Comparison of ENCODE assay signal across 16 cellular contexts in genomic region chr11:117203069-117203407, GRCh38. TPM values are rescaled to one million over a fixed set of nuclear protein-coding genes. Genes with fewer than 3 reads are reported as not detected.
A peak's percentile ranks its signal among the peaks of the same experiment; 100 is the strongest.
DNase-seq lines count a peak whose midpoint lies in the region; ATAC-seq and TF ChIP-seq lines count a peak whose summit lies in the region.
"Had no signal": no experiment of that assay in that cellular context is flagged by ENCODE, and none has a peak within 500 bp of the region (broad histone marks: within the 10 kb centered on the region; RNA-seq: fewer than 3 reads in every experiment).

No MANE protein-coding gene starts in this region.

- no peaks in the 10 kb centered on the region; the same call in 1 of the 2 replicates for H3K9me3 ChIP-seq in AG04450 (ENCODE audit: control insufficient read depth, insufficient read depth, low read length)
- H3K9me3 ChIP-seq in HUES64 (ENCODE audit: insufficient read depth, low read depth, low read length): no peaks in the 10 kb centered on the region
- no peaks in the 10 kb centered on the region for H3K9me3 ChIP-seq in fibroblast of lung (ENCODE audit: control insufficient read depth, insufficient read depth, low read depth, low read length)

- WGBS in HUES64: 96% methylated on average over 10 of the region's 10 CpGs

- H3K27me3 ChIP-seq in AG04450 (ENCODE audit: control insufficient read depth, insufficient read depth, low read length): no peaks in the 10 kb centered on the region
- H3K27me3 ChIP-seq in HUES64 (ENCODE audit: insufficient read depth, low read length): no peaks in the 10 kb centered on the region
- H3K27me3 ChIP-seq in fibroblast of lung (ENCODE audit: control insufficient read depth, insufficient read depth, low read length): no peaks in the 10 kb centered on the region
- H3K27me3 ChIP-seq in rectal smooth muscle tissue (ENCODE audit: control insufficient read depth, insufficient read depth, low read length): no peaks in the 10 kb centered on the region

- H3K9ac ChIP-seq in HUES64 (ENCODE audit: low read depth, low read length) (no peak overlapping the region), fibroblast of lung (ENCODE audit: insufficient read depth, low read length) (no peak overlapping the region), rectal smooth muscle tissue (ENCODE audit: low read length) (peak overlapping the region; percentile 38)

- peaks cover 48% of the 10 kb centered on the region for H3K79me2 ChIP-seq in fibroblast of lung (ENCODE audit: control insufficient read depth, insufficient read depth, low read length)

- no peak for TF ChIP-seq CTCF in AG04450 (IDR thresholded peaks at IDR 0.05; ENCODE audit: low read depth, low read length)
- no peak for TF ChIP-seq CTCF in fibroblast of lung (conservative IDR thresholded peaks at IDR 0.05 in 1 of 2, IDR thresholded peaks at IDR 0.05 in 1 of 2; ENCODE audit: low read depth in 1 of 2, low read length in 2 of 2)

- no peak for ATAC-seq in GM18868 (IDR thresholded peaks at IDR 0.05; ENCODE audit: unreplicated experiment)

- POLR2A ChIA-PET in AG04450 (lab: Yijun Ruan, JAX): interaction anchor here (1.0 to 1.8 kb wide), 2 partner anchors 21 to 24 kb away, joined by 4 read pairs; partner anchors contain the start of gene SIDT2

- H3K27ac ChIP-seq in AG04450 (ENCODE audit: low read depth, low read length): peak overlapping the region; percentile 52
- H3K27ac ChIP-seq in HUES64 (ENCODE audit: low read depth, low read length): no peak overlapping the region
- no peak overlapping the region for H3K27ac ChIP-seq in fibroblast of lung (ENCODE audit: insufficient read depth, low read length)
- H3K27ac ChIP-seq in rectal smooth muscle tissue (ENCODE audit: low read depth, low read length): peak overlapping the region; percentile 99
- H3K27ac ChIP-seq: VCaP had no signal

- H3K4me2 ChIP-seq in fibroblast of lung (ENCODE audit: extremely low read depth, insufficient read depth, low read length): peak overlapping the region; percentile 30

- peaks cover 18% of the 10 kb centered on the region for H3K4me1 ChIP-seq in HUES64 (ENCODE audit: insufficient read depth, low read length)
- H3K4me1 ChIP-seq in fibroblast of lung (ENCODE audit: control insufficient read depth, extremely low read depth, insufficient read depth, low read length): peaks cover 40% of the 10 kb centered on the region
- peaks cover 40% of the 10 kb centered on the region for H3K4me1 ChIP-seq in rectal smooth muscle tissue (ENCODE audit: control insufficient read depth, insufficient read depth, low read length)

- CTCF ChIA-PET in AG04450 (lab: Charles Lee): interaction anchor here (3.4 kb wide), 1 partner anchor 24 kb away, joined by 9 read pairs; no protein-coding TSS in a partner anchor

- H3K4me3 ChIP-seq in AG04450 (ENCODE audit: low read depth, low read length) (peak overlapping the region; percentile 88), HUES64 (ENCODE audit: low read length) (peak overlapping the region; percentile 54; the same call in 1 of the 2 replicates), fibroblast of lung (replicated peaks in 1 of 4; ENCODE audit: control extremely low read depth in 1 of 4, insufficient read depth in 1 of 4, low read depth in 3 of 4, low read length in 4 of 4) (peak overlapping the region in 2 of 4 experiments; percentile 19 to 76), rectal smooth muscle tissue (ENCODE audit: low read length) (peak overlapping the region; percentile 86)

- H3K36me3 ChIP-seq in HUES64 (ENCODE audit: insufficient read depth, low read length): peaks cover 37% of the 10 kb centered on the region
- H3K36me3 ChIP-seq in fibroblast of lung (ENCODE audit: control insufficient read depth, insufficient read depth, low read length): peaks cover 20% of the 10 kb centered on the region
- peaks cover 48% of the 10 kb centered on the region for H3K36me3 ChIP-seq in rectal smooth muscle tissue (ENCODE audit: control insufficient read depth, insufficient read depth, low read length)

- no peak overlapping the region for H2AFZ ChIP-seq in fibroblast of lung (ENCODE audit: low read length)

- DNase-seq in AG04450 (ENCODE audit: low read depth, low spot score) (no peak), fibroblast of lung (ENCODE audit: low read depth in 2 of 2) (no peak), islet precursor cell (no peak)
- no peak for DNase-seq in stimulated activated naive CD4-positive, alpha-beta T cell treated with Interleukin-2 at 50 U/mL for 16 hours (lab: John Stamatoyannopoulos, UW)
- no peak for DNase-seq in stimulated activated CD4-positive, alpha-beta T cell treated with anti-CD3 and anti-CD28 coated beads, Interleukin-12 subunit alpha, Interleukin-12 subunit beta, amount 100 ng/mL, for 4 hours
- DNase-seq: activated T-cell treated with anti-CD3 and anti-CD28 coated beads, Interleukin-2, amount 50 U/mL, for 1 hour; C1 segment of cervical spinal cord; KG1; NCI-H146; NCI-H774; SHP77 treated with DMSO at 0.1 percent for 48 hours; stimulated activated CD8-positive, alpha-beta memory T cell treated with anti-CD3 and anti-CD28 coated beads, Interleukin-4, amount 100 ng/mL, for 48 hours had no signal

- no peaks in the 10 kb centered on the region for H4K20me1 ChIP-seq in fibroblast of lung (ENCODE audit: control insufficient read depth, extremely low read depth, insufficient read depth, low read length)

RNA-seq across cellular contexts. Expression of gene TAGLN, which starts 3.9 kb away (rescaled TPM):
- 3,100 and 3,444 TPM in 2 replicates for polyA plus RNA-seq in AG04450 (2011; rRNA removed)
- 838 and 956 TPM in 2 replicates for polyA minus RNA-seq in AG04450 (2011; rRNA and poly(A)+ RNA removed)
- 181 TPM for polyA plus RNA-seq in HUES64 (2013, experiment 1 of 2)
- polyA plus RNA-seq in HUES64 (2013, experiment 2 of 2): 168 TPM
- 608 and 824 TPM in 2 replicates for total RNA-seq in fibroblast of lung
- polyA plus RNA-seq in fibroblast of lung: 1,148 and 4,435 TPM in 2 replicates
- 941 and 3,722 TPM in 2 replicates for polyA plus RNA-seq in fibroblast of lung (2012)
- 269 and 1,364 TPM in 2 replicates for polyA minus RNA-seq in fibroblast of lung (ENCODE audit: low replicate concordance)

RNA-seq across cellular contexts. Expression of gene SIDT2, which starts 24.5 kb away (rescaled TPM):
- polyA plus RNA-seq in AG04450 (2011; rRNA removed): 32.5 and 45.0 TPM in 2 replicates
- polyA minus RNA-seq in AG04450 (2011; rRNA and poly(A)+ RNA removed): 59.4 and 84.3 TPM in 2 replicates
- 8.8 TPM for polyA plus RNA-seq in HUES64 (2013, experiment 1 of 2)
- polyA plus RNA-seq in HUES64 (2013, experiment 2 of 2): 10.9 TPM
- total RNA-seq in fibroblast of lung: 10.3 and 23.5 TPM in 2 replicates
- 24.3 and 27.2 TPM in 2 replicates for polyA plus RNA-seq in fibroblast of lung
- polyA plus RNA-seq in fibroblast of lung (2012): 32.9 and 42.1 TPM in 2 replicates
- 219 and 284 TPM in 2 replicates for polyA minus RNA-seq in fibroblast of lung (ENCODE audit: low replicate concordance)

RNA-seq across cellular contexts. Expression of gene PCSK7, which starts 28.8 kb away (rescaled TPM):
- 23.5 and 26.9 TPM in 2 replicates for polyA plus RNA-seq in AG04450 (2011; rRNA removed)
- 35.1 and 40.0 TPM in 2 replicates for polyA minus RNA-seq in AG04450 (2011; rRNA and poly(A)+ RNA removed)
- 18.9 TPM for polyA plus RNA-seq in HUES64 (2013, experiment 1 of 2)
- 18.6 TPM for polyA plus RNA-seq in HUES64 (2013, experiment 2 of 2)
- 26.5 and 38.3 TPM in 2 replicates for total RNA-seq in fibroblast of lung
- 26.8 and 28.2 TPM in 2 replicates for polyA plus RNA-seq in fibroblast of lung
- 33.6 and 41.3 TPM in 2 replicates for polyA plus RNA-seq in fibroblast of lung (2012)
- polyA minus RNA-seq in fibroblast of lung (ENCODE audit: low replicate concordance): 70.5 and 77.2 TPM in 2 replicates

RNA-seq across cellular contexts. Expression of gene RNF214, which starts 29.4 kb away (rescaled TPM):
- polyA plus RNA-seq in AG04450 (2011; rRNA removed) (15.1 and 15.2 TPM in 2 replicates), fibroblast of lung (12.1 and 12.9 TPM in 2 replicates)
- 42.4 and 52.5 TPM in 2 replicates for polyA minus RNA-seq in AG04450 (2011; rRNA and poly(A)+ RNA removed)
- 27.3 TPM for polyA plus RNA-seq in HUES64 (2013, experiment 1 of 2)
- polyA plus RNA-seq in HUES64 (2013, experiment 2 of 2): 22.9 TPM
- total RNA-seq in fibroblast of lung: 11.3 and 13.4 TPM in 2 replicates
- 10.2 and 10.3 TPM in 2 replicates for polyA plus RNA-seq in fibroblast of lung (2012)
- 56.7 and 83.1 TPM in 2 replicates for polyA minus RNA-seq in fibroblast of lung (ENCODE audit: low replicate concordance)

RNA-seq across cellular contexts. Expression of gene PAFAH1B2, which starts 59.0 kb away (rescaled TPM):
- polyA plus RNA-seq in AG04450 (2011; rRNA removed): 46.1 and 48.8 TPM in 2 replicates
- polyA minus RNA-seq in AG04450 (2011; rRNA and poly(A)+ RNA removed): 171 and 207 TPM in 2 replicates
- polyA plus RNA-seq in HUES64 (2013, experiment 1 of 2): 73.1 TPM
- 76.4 TPM for polyA plus RNA-seq in HUES64 (2013, experiment 2 of 2)
- total RNA-seq in fibroblast of lung: 110 and 112 TPM in 2 replicates
- 56.2 and 70.8 TPM in 2 replicates for polyA plus RNA-seq in fibroblast of lung
- polyA plus RNA-seq in fibroblast of lung (2012): 48.6 and 52.1 TPM in 2 replicates
- 118 and 133 TPM in 2 replicates for polyA minus RNA-seq in fibroblast of lung (ENCODE audit: low replicate concordance)

Comparison
In these comparisons a context has a peak if more than half of its experiments do, and no peak if none do; other contexts are left out.
1. H3K27ac ChIP-seq: peak in AG04450 (single experiment) and rectal smooth muscle tissue (single experiment); none in HUES64 (single experiment) and fibroblast of lung (single experiment).